ENCODE assay signal across 8 cellular contexts in genomic region chr14:77457522-77458248, GRCh38. TPM values are rescaled to one million over a fixed set of nuclear protein-coding genes. Genes with fewer than 3 reads are reported as not detected.
A peak's percentile ranks its signal among the peaks of the same experiment; 100 is the strongest.
DNase-seq lines count a peak whose midpoint lies in the region; ATAC-seq and TF ChIP-seq lines count a peak whose summit lies in the region.

Gene AHSA1, plus strand, starts transcription at chr14:77458093. Its CDS starts 97 bp downstream, at chr14:77458190.
Gene VIPAS39, minus strand, starts transcription at chr14:77457601. Its CDS starts 3,499 bp downstream, at chr14:77454102.

- H3K23ac ChIP-seq in mesendoderm (ENCODE audit: low read length): no peak within 1 kb of the TSS

- H3K27me3 Mint-ChIP-seq in activated CD8-positive, alpha-beta memory T cell treated with anti-CD3 and anti-CD28 coated beads, Interleukin-2, amount 10 ng/mL, durations not matched to agents 7 days and 5 days: no peaks in the 10 kb centered on the region
- no peaks in the 10 kb centered on the region for H3K27me3 Mint-ChIP-seq in endodermal cell (ENCODE audit: insufficient read depth)

- H3K36me3 Mint-ChIP-seq in activated CD8-positive, alpha-beta memory T cell treated with anti-CD3 and anti-CD28 coated beads, Interleukin-2, amount 10 ng/mL, durations not matched to agents 7 days and 5 days: peaks cover 34% of the 10 kb centered on the region
- H3K36me3 Mint-ChIP-seq in endodermal cell (ENCODE audit: low read depth): peaks cover 36% of the 10 kb centered on the region

- no peak within 1 kb of the TSS for H2BK120ac ChIP-seq in mesendoderm (ENCODE audit: low read depth, low read length)

- H2AK5ac ChIP-seq in mesendoderm (ENCODE audit: low read length): peak within 1 kb of the TSS; percentile 66

- H3K56ac ChIP-seq in mesendoderm (ENCODE audit: low read length): peak within 1 kb of the TSS; percentile 99

- H3K79me1 ChIP-seq in mesendoderm (ENCODE audit: low read length): peaks cover 14% of the 10 kb centered on the region

- peak; percentile 86 for ATAC-seq in GM21381 (IDR thresholded peaks at IDR 0.05; ENCODE audit: unreplicated experiment)
- peak; percentile 93 for ATAC-seq in activated CD8-positive, alpha-beta memory T cell treated with anti-CD3 and anti-CD28 coated beads, Interleukin-2, amount 10 ng/mL, durations not matched to agents 7 days and 5 days

- peaks cover 36% of the 10 kb centered on the region for H3K4me1 Mint-ChIP-seq in activated CD8-positive, alpha-beta memory T cell treated with anti-CD3 and anti-CD28 coated beads, Interleukin-2, amount 10 ng/mL, durations not matched to agents 7 days and 5 days
- peaks cover 23% of the 10 kb centered on the region for H3K4me1 Mint-ChIP-seq in endodermal cell

- peak within 1 kb of the TSS; percentile 91 for H3K4me2 ChIP-seq in mesendoderm (ENCODE audit: low read length)

- CTCF ChIA-PET in activated CD8-positive, alpha-beta memory T cell treated with anti-CD3 and anti-CD28 coated beads, Interleukin-2, amount 10 ng/mL, durations not matched to agents 7 days and 5 days (lab: Charles Lee): interaction anchor here (1.6 to 3.2 kb wide), 3 partner anchors 95 to 296 kb away, joined by 4 to 33 read pairs (median 6); no protein-coding TSS in a partner anchor

- no peaks in the 10 kb centered on the region for H3K9me3 ChIP-seq in NT2/D1 (ENCODE audit: insufficient read depth, low read length)
- no peaks in the 10 kb centered on the region for H3K9me3 ChIP-seq in endodermal cell (ENCODE audit: control insufficient read depth, low read length)

- peaks cover 43% of the 10 kb centered on the region for H3K36me3 ChIP-seq in NT2/D1 (ENCODE audit: insufficient read depth, insufficient read length, low read length)
- peaks cover 32% of the 10 kb centered on the region for H3K36me3 ChIP-seq in endodermal cell (ENCODE audit: control insufficient read depth, insufficient read depth, low read length)
- H3K36me3 ChIP-seq in mesendoderm (ENCODE audit: control insufficient read depth, insufficient read depth, low read length): peaks cover 4% of the 10 kb centered on the region

- peak within 1 kb of the TSS; percentile 98 for H3K9ac ChIP-seq in NT2/D1 (ENCODE audit: insufficient read length, low read depth)
- H3K9ac ChIP-seq in endodermal cell (ENCODE audit: extremely low read depth, low read length, poor library complexity, severe bottlenecking): peak within 1 kb of the TSS; percentile 67
- peak within 1 kb of the TSS; percentile 89 for H3K9ac ChIP-seq in mesendoderm (ENCODE audit: low read length)

- H3K4me1 ChIP-seq in NT2/D1 (ENCODE audit: insufficient read depth, insufficient read length) (no peaks in the 10 kb centered on the region), endodermal cell (ENCODE audit: control insufficient read depth, insufficient read depth, low read length) (peaks cover 9% of the 10 kb centered on the region), mesendoderm (ENCODE audit: control insufficient read depth, low read depth, low read length) (peaks cover 2% of the 10 kb centered on the region)

- H3K4ac ChIP-seq in mesendoderm (ENCODE audit: low read depth, low read length): peak within 1 kb of the TSS; percentile 93

- no peaks in the 10 kb centered on the region for H3K9me3 Mint-ChIP-seq in activated CD8-positive, alpha-beta memory T cell treated with anti-CD3 and anti-CD28 coated beads, Interleukin-2, amount 10 ng/mL, durations not matched to agents 7 days and 5 days (ENCODE audit: low read depth)
- H3K9me3 Mint-ChIP-seq in endodermal cell: no peaks in the 10 kb centered on the region

- peak within 1 kb of the TSS; percentile 93 for H3K4me3 Mint-ChIP-seq in activated CD8-positive, alpha-beta memory T cell treated with anti-CD3 and anti-CD28 coated beads, Interleukin-2, amount 10 ng/mL, durations not matched to agents 7 days and 5 days
- peak within 1 kb of the TSS; percentile 94 for H3K4me3 Mint-ChIP-seq in endodermal cell

- peak within 1 kb of the TSS; percentile 93 for H2BK5ac ChIP-seq in mesendoderm (ENCODE audit: low read length)

- H2BK15ac ChIP-seq in mesendoderm (replicated peaks; ENCODE audit: low read depth): no peak within 1 kb of the TSS

- peak within 1 kb of the TSS; percentile 17 for H4K5ac ChIP-seq in mesendoderm (ENCODE audit: low read length)

- peaks cover 23% of the 10 kb centered on the region for H3K79me2 ChIP-seq in mesendoderm (ENCODE audit: control insufficient read depth, insufficient read depth, low read length)

- peak within 1 kb of the TSS; percentile 95 for H3K4me3 ChIP-seq in NT2/D1 (ENCODE audit: insufficient read length, low read depth)
- H3K4me3 ChIP-seq in endodermal cell (ENCODE audit: low read length): peak within 1 kb of the TSS; percentile 97
- H3K4me3 ChIP-seq in mesendoderm (ENCODE audit: low read length): peak within 1 kb of the TSS; percentile 96

- WGBS in endodermal cell (ENCODE audit: insufficient coverage in 1 of 2, insufficient read length in 1 of 2), 2 experiments: 0% methylated on average over 27 to 50 of the region's 50 CpGs
- no CpG with 5 or more reads among the region's 50 CpGs for WGBS in mesendoderm (ENCODE audit: extremely low coverage, insufficient coverage, low lambda C conversion rate)

- H3K27me3 ChIP-seq in NT2/D1 (ENCODE audit: insufficient read depth, insufficient read length): no peaks in the 10 kb centered on the region
- no peaks in the 10 kb centered on the region for H3K27me3 ChIP-seq in endodermal cell (ENCODE audit: control insufficient read depth, insufficient read depth, low read length, poor library complexity, severe bottlenecking)
- no peaks in the 10 kb centered on the region for H3K27me3 ChIP-seq in mesendoderm (ENCODE audit: insufficient read depth, low read length, poor library complexity)

- H3K27ac Mint-ChIP-seq in activated CD8-positive, alpha-beta memory T cell treated with anti-CD3 and anti-CD28 coated beads, Interleukin-2, amount 10 ng/mL, durations not matched to agents 7 days and 5 days: peak within 1 kb of the TSS; percentile 99
- H3K27ac Mint-ChIP-seq in endodermal cell: peak within 1 kb of the TSS; percentile 99

- TF ChIP-seq CTCF in endodermal cell (conservative IDR thresholded peaks at IDR 0.05): no peak

- no peak within 1 kb of the TSS for H4K8ac ChIP-seq in mesendoderm (ENCODE audit: low read depth, low read length)

- peak within 1 kb of the TSS; percentile 84 for H3K27ac ChIP-seq in endodermal cell (ENCODE audit: low read depth, low read length)
- H3K27ac ChIP-seq in mesendoderm (ENCODE audit: low read depth, low read length): peak within 1 kb of the TSS; percentile 70

- DNase-seq in COR-L47 (lab: John Stamatoyannopoulos, UW): peak; percentile 97
- DNase-seq in HUDEP-2 (lab: John Stamatoyannopoulos, UW; ENCODE audit: unreplicated experiment in 76 of 76): peak; percentile 66 to 98 (median 93)
- peak; percentile 94 for DNase-seq in NT2/D1 (ENCODE audit: low read depth, low spot score)
- peak; percentile 99 for DNase-seq in activated CD8-positive, alpha-beta memory T cell treated with anti-CD3 and anti-CD28 coated beads, Interleukin-2, amount 10 ng/mL, durations not matched to agents 7 days and 5 days
- peak; percentile 98 for DNase-seq in endodermal cell
- DNase-seq in mesendoderm: peak; percentile 100
- DNase-seq in stimulated activated CD8-positive, alpha-beta memory T cell treated with anti-CD3 and anti-CD28 coated beads, Interleukin-15, amount 100 ng/mL, for 1 hour (ENCODE audit: low read depth): peak; percentile 86

- peak within 1 kb of the TSS; percentile 43 for H3K18ac ChIP-seq in mesendoderm (ENCODE audit: low read length)

RNA-seq across cellular contexts. Expression of gene AHSA1, which starts in this region (rescaled TPM):
- total RNA-seq in activated CD8-positive, alpha-beta memory T cell treated with anti-CD3 and anti-CD28 coated beads, Interleukin-2, amount 10 ng/mL, durations not matched to agents 7 days and 5 days: 100 to 1,000 TPM; 219 to 266 TPM
- 100 to 1,000 TPM; 151 to 178 TPM for total RNA-seq in endodermal cell
- polyA plus RNA-seq in endodermal cell (2013, experiment 1 of 2): 97.6 TPM
- 99.0 TPM for polyA plus RNA-seq in endodermal cell (2013, experiment 2 of 2)
- 150 TPM for polyA plus RNA-seq in mesendoderm (2013, experiment 1 of 2)
- 144 TPM for polyA plus RNA-seq in mesendoderm (2013, experiment 2 of 2)

RNA-seq across cellular contexts. Expression of gene VIPAS39, which starts in this region (rescaled TPM):
- 10 to 100 TPM; 16.9 to 19.3 TPM for total RNA-seq in activated CD8-positive, alpha-beta memory T cell treated with anti-CD3 and anti-CD28 coated beads, Interleukin-2, amount 10 ng/mL, durations not matched to agents 7 days and 5 days
- total RNA-seq in endodermal cell: 10 to 100 TPM; 26.7 to 29.8 TPM
- polyA plus RNA-seq in endodermal cell (2013, experiment 1 of 2): 30.4 TPM
- polyA plus RNA-seq in endodermal cell (2013, experiment 2 of 2): 31.0 TPM
- 14.4 TPM for polyA plus RNA-seq in mesendoderm (2013, experiment 1 of 2)
- polyA plus RNA-seq in mesendoderm (2013, experiment 2 of 2): 13.7 TPM

Comparison
In these comparisons a context has a peak if more than half of its experiments do, and no peak if none do; other contexts are left out.
1. Peak in every context shown above with its lines: DNase-seq, ATAC-seq, H3K4me3 ChIP-seq and H3K27ac ChIP-seq.